Comparison of ENCODE assay signal across 8 cellular contexts in genomic region chr10:30493609-30494530, GRCh38. TPM values are rescaled to one million over a fixed set of nuclear protein-coding genes. Genes with fewer than 3 reads are reported as not detected.
DNase-seq lines count a peak whose midpoint lies in the region; ATAC-seq, FAIRE-seq and TF ChIP-seq lines count a peak whose summit lies in the region.

No MANE protein-coding gene starts in this region.

- no peak for TF ChIP-seq EP300 in HepG2 (IDR thresholded peaks at IDR 0.05; ENCODE audit: low read depth in 2 of 2, low read length in 2 of 2)
- no peak; the same call in 1 of the 2 replicates for TF ChIP-seq EP300 in HepG2 (CRISPR knock-in tag; IDR thresholded peaks at IDR 0.05; ENCODE audit: borderline replicate concordance)
- no peak for TF ChIP-seq EP300 in esophagus muscularis mucosa (IDR thresholded peaks at IDR 0.05)

- in situ Hi-C loops in HepG2 (cut with HindIII; ENCODE audit: extremely low pct_ligation_motif_present, low pct_unique_long_range_greater_than_20kb): no loop called here

- BruUV-seq in A673 (replicated peaks; lab: Mats Ljungman, UMichigan): no TSS peak
- no TSS peak for BruUV-seq in HepG2 (replicated peaks; lab: Mats Ljungman, UMichigan)

- intact Hi-C loops in A673 (cut with micrococcal nuclease; ENCODE audit: unreplicated experiment): no loop called here
- intact Hi-C loops in HepG2 (cut with micrococcal nuclease; ENCODE audit: unreplicated experiment): no loop called here
- intact Hi-C loops in esophagus muscularis mucosa (cut with DNase I): no loop called here

- TF ChIP-seq CTCF in A673 (conservative IDR thresholded peaks at IDR 0.05; ENCODE audit: low read depth, low read length) (0 out of 2 replicates have a peak, but pooled peaks have one; percentile 28), VCaP (conservative IDR thresholded peaks at IDR 0.05) (0 out of 2 replicates have a peak, but pooled peaks have one; percentile 11), HepG2 (CRISPR knock-in tag; IDR thresholded peaks at IDR 0.05) (0 out of 2 replicates have a peak, but pooled peaks have one; percentile 22), esophagus muscularis mucosa (IDR thresholded peaks at IDR 0.05) (no peak)

- FAIRE-seq in HepG2 (lab: Jason Lieb, UNC): no peak

- no peak for TF ChIP-seq POLR2A in HepG2 (IDR thresholded peaks at IDR 0.05; ENCODE audit: insufficient read depth in 1 of 2, low read depth in 2 of 2, low read length in 2 of 2)
- TF ChIP-seq POLR2A in esophagus muscularis mucosa (IDR thresholded peaks at IDR 0.05; ENCODE audit: low read depth): no peak

- no peak overlapping the region for H3K27ac ChIP-seq in A673 (ENCODE audit: low read depth, low read length, poor library complexity, severe bottlenecking)
- no peak overlapping the region for H3K27ac ChIP-seq in VCaP
- no peak overlapping the region for H3K27ac ChIP-seq in HepG2 (ENCODE audit: extremely low read length, insufficient read depth, low read length)
- peak overlapping the region in 2 of 4 donors; percentile 3 to 13 for H3K27ac ChIP-seq in esophagus muscularis mucosa (replicated peaks in 1 of 4)

- CTCF ChIA-PET in A673 (lab: Charles Lee) (no interaction called here), HepG2 (lab: Yijun Ruan, JAX; ENCODE audit: low intra/inter-chr PET ratio, low total read pairs) (no interaction called here)

- no peaks in the 10 kb centered on the region for H4K20me1 ChIP-seq in HepG2 (ENCODE audit: insufficient read depth, low read length)

- H3K79me2 ChIP-seq in HepG2 (ENCODE audit: insufficient read depth, low read length): no peaks in the 10 kb centered on the region

- H3K4me1 ChIP-seq in A673 (ENCODE audit: insufficient read depth, low read length, poor library complexity, severe bottlenecking) (no peaks in the 10 kb centered on the region), HepG2 (ENCODE audit: insufficient read depth, low read length) (peaks cover 44% of the 10 kb centered on the region), esophagus muscularis mucosa (peaks cover 0 to 26% (median 24%) of the 10 kb centered on the region in 4 donors)

- ATAC-seq in GM18502 (IDR thresholded peaks at IDR 0.05; ENCODE audit: poor library complexity, unreplicated experiment): peak; percentile 35
- ATAC-seq in HG03139 (IDR thresholded peaks at IDR 0.05; ENCODE audit: unreplicated experiment): peak; percentile 42
- peak; percentile 67 for ATAC-seq in HepG2

- H3K9me3 ChIP-seq in A673 (ENCODE audit: low read depth, low read length, poor library complexity, severe bottlenecking) (no peaks in the 10 kb centered on the region), HepG2 (ENCODE audit: low read length) (no peaks in the 10 kb centered on the region), esophagus muscularis mucosa (no peaks in the 10 kb centered on the region)

- 25% methylated on average over 11 of the region's 11 CpGs for WGBS in HepG2 (ENCODE audit: low lambda C conversion rate)
- WGBS in esophagus muscularis mucosa: 76% methylated on average over 10 of the region's 11 CpGs

- no peak for TF ChIP-seq RAD21 in HepG2 (CRISPR knock-in tag; IDR thresholded peaks at IDR 0.05)

- H3K4me3 ChIP-seq in A673 (ENCODE audit: low read depth, low read length, poor library complexity, severe bottlenecking) (no peak overlapping the region), HepG2 (replicated peaks in 1 of 3; ENCODE audit: insufficient read depth in 1 of 3, low read depth in 2 of 3, low read length in 3 of 3) (peak overlapping the region in 1 of 3 experiments; percentile 19; a peak in 1 of 6 replicates), esophagus muscularis mucosa (no peak overlapping the region)

- H3K4me2 ChIP-seq in HepG2 (ENCODE audit: low read depth, low read length): peak overlapping the region; percentile 55

- DNase-seq in A673 (ENCODE audit: low spot score) (no peak), HepG2 (ENCODE audit: low spot score) (peak; percentile 60), DMS79 (lab: John Stamatoyannopoulos, UW) (no peak), esophagus muscularis mucosa (ENCODE audit: extremely low spot score) (no peak), activated gamma-delta T cell treated with Interleukin-2 at 50 U/mL for 16 hours (no peak)

- H3K36me3 ChIP-seq in A673 (ENCODE audit: insufficient read depth, low read length, poor library complexity, severe bottlenecking) (no peaks in the 10 kb centered on the region), HepG2 (replicated peaks in 1 of 2; ENCODE audit: control insufficient read depth in 1 of 2, insufficient read depth in 2 of 2, low read length in 2 of 2) (no peaks in the 10 kb centered on the region), esophagus muscularis mucosa (no peaks in the 10 kb centered on the region)

- H2AFZ ChIP-seq in HepG2 (ENCODE audit: low read length): no peak overlapping the region

- H3K27me3 ChIP-seq in A673 (replicated peaks; ENCODE audit: insufficient read depth, low read depth, low read length, poor library complexity) (no peaks in the 10 kb centered on the region), HepG2 (ENCODE audit: control insufficient read depth in 1 of 2, insufficient read depth in 2 of 2, low read length in 2 of 2) (0 out of 5 replicates have a peak, but pooled peaks cover 0 to 3% of the 10 kb centered on the region in 2 experiments), esophagus muscularis mucosa (no peaks in the 10 kb centered on the region)

- POLR2A ChIA-PET in A673 (lab: Charles Lee; ENCODE audit: low non-redundant PET): no interaction called here
- POLR2A ChIA-PET in HepG2 (lab: Yijun Ruan, JAX): interaction anchor here (0.8 to 1.0 kb wide), 2 partner anchors 34 to 48 kb away, joined by 3 read pairs; no protein-coding TSS in a partner anchor

- no peak overlapping the region for H3K9ac ChIP-seq in HepG2 (ENCODE audit: insufficient read depth, low read depth, low read length)

TF ChIP-seq in HepG2, 621 proteins besides CTCF, POLR2A, EP300 and RAD21 (continues in another document):
- TF ChIP-seq ATF6 (CRISPR knock-in tag; conservative IDR thresholded peaks at IDR 0.05): no peak
- no peak for TF ChIP-seq TAF15 (IDR thresholded peaks at IDR 0.05; ENCODE audit: low read depth, low read length, poor library complexity, severe bottlenecking)
- no peak for TF ChIP-seq SKIL (CRISPR knock-in tag; IDR thresholded peaks at IDR 0.05; ENCODE audit: borderline replicate concordance)
- TF ChIP-seq SATB2 (CRISPR knock-in tag; IDR thresholded peaks at IDR 0.05): no peak
- TF ChIP-seq CREB1 (IDR thresholded peaks at IDR 0.05): 0 out of 2 replicates have a peak, but pooled peaks have one; percentile 6
- TF ChIP-seq CREB1 (CRISPR knock-in tag; IDR thresholded peaks at IDR 0.05): no peak

RNA-seq across cellular contexts. Expression of gene MAP3K8, which starts 59.9 kb away (rescaled TPM):
- total RNA-seq in A673 (2021): 4.5 TPM in 2 replicates
- 19.3 and 21.8 TPM in 2 replicates for total RNA-seq in HepG2 (2016; rRNA removed; fragmentation: Illumina TruSeq; extraction: Trizol)
- total RNA-seq in HepG2 (2016; cell fraction: cytosol; rRNA removed; fragmentation: Illumina TruSeq; extraction: Trizol; ENCODE audit: low read depth): 12.2 and 13.6 TPM in 2 replicates
- 18.0 and 21.2 TPM in 2 replicates for total RNA-seq in HepG2 (2016; cell fraction: insoluble cytoplasmic fraction; rRNA removed; fragmentation: Illumina TruSeq; extraction: Trizol)
- 15.3 and 19.2 TPM in 2 replicates for total RNA-seq in HepG2 (2016; cell fraction: membrane; rRNA removed; fragmentation: Illumina TruSeq; extraction: Trizol)
- 22.1 and 23.1 TPM in 2 replicates for total RNA-seq in HepG2 (2016; cell fraction: nucleus; rRNA removed; fragmentation: Illumina TruSeq; extraction: Trizol)
- 26.6 and 37.9 TPM in 2 replicates for polyA plus RNA-seq in HepG2 (2011; rRNA removed)
- 12.9 and 14.6 TPM in 2 replicates for polyA plus RNA-seq in HepG2 (2011; cell fraction: cytosol; rRNA removed)
- 26.9 and 27.5 TPM in 2 replicates for polyA plus RNA-seq in HepG2 (2011; cell fraction: nucleus; rRNA removed)
- 11.2 and 14.3 TPM in 2 replicates for polyA plus RNA-seq in HepG2 (2012)
- polyA plus RNA-seq in HepG2 (2016; cell fraction: cytosol; fragmentation: Illumina TruSeq; extraction: Trizol; ENCODE audit: low read depth): 8.6 and 13.3 TPM in 2 replicates
- polyA plus RNA-seq in HepG2 (2016; cell fraction: insoluble cytoplasmic fraction; fragmentation: Illumina TruSeq; extraction: Trizol; ENCODE audit: low read depth): 15.6 and 17.9 TPM in 2 replicates
- 9.4 and 12.4 TPM in 2 replicates for polyA plus RNA-seq in HepG2 (2016; cell fraction: membrane; fragmentation: Illumina TruSeq; extraction: Trizol; ENCODE audit: low read depth)
- polyA plus RNA-seq in HepG2 (2016; cell fraction: nucleus; fragmentation: Illumina TruSeq; extraction: Trizol; ENCODE audit: insufficient read depth, low read depth): 41.0 and 46.6 TPM in 2 replicates
- 15.0 and 17.4 TPM in 2 replicates for polyA minus RNA-seq in HepG2 (2011; rRNA and poly(A)+ RNA removed; ENCODE audit: low replicate concordance)
- 7.3 and 10.3 TPM in 2 replicates for polyA minus RNA-seq in HepG2 (2011; cell fraction: cytosol; rRNA and poly(A)+ RNA removed)
- 30.6 and 31.2 TPM in 2 replicates for polyA minus RNA-seq in HepG2 (2011; cell fraction: nucleus; rRNA and poly(A)+ RNA removed)
- total RNA-seq in esophagus muscularis mucosa: 10 to 100 TPM; 18.7 to 74.2 (median 24.1) TPM

Comparison
In these comparisons a context has a peak if more than half of its experiments do, and no peak if none do; other contexts are left out.
1. CTCF ChIP-seq: peak in A673 (single experiment), VCaP (single experiment) and HepG2 (single experiment); none in esophagus muscularis mucosa (0 of 3).
2. Peak in every context shown above with its lines, with median percentiles within 50 percentile points of each other: ATAC-seq.